16 cellular contexts compared by ENCODE assay signal in genomic region chr17:56543280-56543679, GRCh38.
"Had no signal": no experiment of that assay in that cellular context is flagged by ENCODE, and none has a peak within 500 bp of the region (broad histone marks: within the 10 kb centered on the region; RNA-seq: fewer than 3 reads in every experiment).

No MANE protein-coding gene starts in this region.

- H3K9ac ChIP-seq: parathyroid adenoma had no signal

- H3K9me3 ChIP-seq: colonic mucosa, psoas muscle, uterus had no signal

- H3K79me2 ChIP-seq: parathyroid adenoma had no signal

- H3K4me3 ChIP-seq: colonic mucosa, psoas muscle, uterus had no signal

- H2AFZ ChIP-seq: parathyroid adenoma had no signal

- H3K4me1 Mint-ChIP-seq: naive B cell had no signal

- H3K27ac Mint-ChIP-seq: type B pancreatic cell had no signal

- ATAC-seq: foreskin keratinocyte, psoas muscle had no signal

- H3K27ac ChIP-seq: colonic mucosa, foreskin keratinocyte, parathyroid adenoma, psoas muscle, uterus had no signal

- DNase-seq: colonic mucosa; dermis blood vessel endothelial cell; erythroblast; foreskin keratinocyte; mammary epithelial cell; midbrain; naive B cell; psoas muscle; small intestine; stimulated activated CD4-positive, alpha-beta T cell treated with anti-CD3 and anti-CD28 coated beads, Interleukin-12 subunit alpha, Interleukin-12 subunit beta, amount 100 ng/mL, for 4 hours; stimulated activated naive CD4-positive, alpha-beta T cell treated with Interleukin-2 at 50 U/mL for 16 hours; uterus had no signal

- H3K36me3 Mint-ChIP-seq: naive B cell, type B pancreatic cell had no signal

- H3K36me3 ChIP-seq: colonic mucosa, uterus had no signal

- H3K4me3 Mint-ChIP-seq: naive B cell, nephron, type B pancreatic cell had no signal

- H3K27me3 ChIP-seq: colonic mucosa, foreskin keratinocyte, uterus had no signal

- H3K4me1 ChIP-seq: colonic mucosa, foreskin keratinocyte, parathyroid adenoma, psoas muscle, uterus had no signal

- FAIRE-seq: endothelial cell of umbilical vein, small intestine had no signal
